In genomic region chr13:22018297-22019210, GRCh38 we compare ENCODE assay signal across 11 cellular contexts.
"Had no signal": no experiment of that assay in that cellular context is flagged by ENCODE, and none has a peak within 500 bp of the region (broad histone marks: within the 10 kb centered on the region; RNA-seq: fewer than 3 reads in every experiment).

No MANE protein-coding gene starts in this region.

- H3K36me3 ChIP-seq: pancreas, thyroid gland, uterus had no signal

- H3K4me3 ChIP-seq: hepatocyte, pancreas, thyroid gland, uterus had no signal

- H3K27ac ChIP-seq: hepatocyte, pancreas, thyroid gland, uterus had no signal

- H3K4me1 Mint-ChIP-seq: central memory CD8-positive, alpha-beta T cell had no signal

- H3K9me3 Mint-ChIP-seq: central memory CD8-positive, alpha-beta T cell had no signal

- H2AFZ ChIP-seq: hepatocyte had no signal

- H3K9me3 ChIP-seq: pancreas, thyroid gland, uterus had no signal

- H3K27me3 ChIP-seq: hepatocyte, pancreas, thyroid gland, uterus had no signal

- H3K27me3 Mint-ChIP-seq: central memory CD8-positive, alpha-beta T cell had no signal

- H3K79me2 ChIP-seq: hepatocyte had no signal

- ATAC-seq: left ventricle myocardium superior had no signal

- H3K4me1 ChIP-seq: pancreas, thyroid gland, uterus had no signal

- H3K4me3 Mint-ChIP-seq: central memory CD8-positive, alpha-beta T cell had no signal

- H3K4me2 ChIP-seq: hepatocyte had no signal

- DNase-seq: activated naive CD4-positive, alpha-beta T cell; effector memory CD4-positive, alpha-beta T cell; kidney; left ventricle myocardium superior; pancreas; stimulated activated CD4-positive, alpha-beta T cell treated with anti-CD3 and anti-CD28 coated beads, Interleukin-15, amount 100 ng/mL, for 24 hours; stimulated activated CD4-positive, alpha-beta T cell treated with anti-CD3 and anti-CD28 coated beads, Interleukin-4, amount 100 ng/mL, for 24 hours; thyroid gland; uterus had no signal
